In the genomic region with DNA sequence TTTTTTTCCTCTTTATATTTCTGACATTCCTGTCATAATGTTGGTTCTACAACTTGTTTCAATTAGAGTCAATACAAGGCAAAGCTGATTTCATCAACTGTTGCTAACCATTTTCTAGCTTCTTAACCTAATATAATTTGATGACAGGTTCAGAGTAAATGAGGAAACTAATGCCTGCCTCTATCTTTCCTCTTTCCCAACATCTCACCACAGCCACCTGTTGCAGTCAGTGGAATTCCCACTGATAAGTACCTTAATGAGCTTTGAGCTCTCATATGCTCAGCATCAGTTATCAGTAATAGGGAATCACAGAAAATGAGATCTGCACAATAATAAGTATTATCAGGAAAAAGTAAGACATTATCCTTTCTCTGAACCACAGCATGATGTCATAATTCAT, we compare ENCODE assay signal across 18 cellular contexts.
DNase-seq lines count a peak whose midpoint lies in the region; FAIRE-seq and TF ChIP-seq lines count a peak whose summit lies in the region.
"Had no signal": no experiment of that assay in that cellular context is flagged by ENCODE, and none has a peak within 500 bp of the region (broad histone marks: within the 10 kb centered on the region; RNA-seq: fewer than 3 reads in every experiment).

No MANE protein-coding gene starts in this region.

- intact Hi-C loops in CD4-positive, alpha-beta memory T cell (cut with micrococcal nuclease) = no loop called here

- CTCF ChIA-PET in HEK293 (lab: Yijun Ruan, JAX) = interaction anchor here (0.6 kb wide), 1 partner anchor 253 kb away, joined by 6 read pairs; no protein-coding TSS in a partner anchor
- CTCF ChIA-PET in CD4-positive, alpha-beta memory T cell (lab: Charles Lee; ENCODE audit: partially characterized antibody) = no interaction called here

- POLR2A ChIA-PET in HEK293 (lab: Yijun Ruan, JAX) = no interaction called here
- POLR2A ChIA-PET in CD4-positive, alpha-beta memory T cell (lab: Charles Lee; ENCODE audit: partially characterized antibody) = no interaction called here

- no peaks in the 10 kb centered on the region for H3K4me1 Mint-ChIP-seq in CD4-positive, alpha-beta memory T cell
- peaks cover 4% of the 10 kb centered on the region for H3K4me1 Mint-ChIP-seq in progenitor cell of endocrine pancreas (ENCODE audit: low read depth)

- no peaks in the 10 kb centered on the region for H3K4me1 ChIP-seq in HEK293 (ENCODE audit: control insufficient read depth, insufficient read depth, low read length)
- no peaks in the 10 kb centered on the region for H3K4me1 ChIP-seq in CD4-positive, alpha-beta memory T cell (ENCODE audit: insufficient read depth, low read length)
- H3K4me1 ChIP-seq: Caco-2 had no signal

- no peaks in the 10 kb centered on the region for H3K27me3 ChIP-seq in CD4-positive, alpha-beta memory T cell (ENCODE audit: insufficient read depth, low read length)

- no peaks in the 10 kb centered on the region for H3K36me3 ChIP-seq in HEK293 (ENCODE audit: control insufficient read depth in 2 of 2, insufficient read depth in 1 of 2, low read length in 2 of 2)
- H3K36me3 ChIP-seq in CD4-positive, alpha-beta memory T cell (ENCODE audit: insufficient read depth, low read length) = no peaks in the 10 kb centered on the region

- peaks cover 0 to 2% of the 10 kb centered on the region in 2 donors for H3K27me3 Mint-ChIP-seq in CD4-positive, alpha-beta memory T cell
- H3K27me3 Mint-ChIP-seq in progenitor cell of endocrine pancreas = no peaks in the 10 kb centered on the region

- TF ChIP-seq CTCF in HEK293 (tag by site-specific recombination; IDR thresholded peaks at IDR 0.05) (no peak), progenitor cell of endocrine pancreas (IDR thresholded peaks at IDR 0.05; ENCODE audit: unreplicated experiment) (no peak)

- no peak overlapping the region for H3K4me3 ChIP-seq in HEK293 (ENCODE audit: low read depth, low read length)
- no peak overlapping the region for H3K4me3 ChIP-seq in CD4-positive, alpha-beta memory T cell (ENCODE audit: low read length in 2 of 2)
- H3K4me3 ChIP-seq: GM23338 had no signal

- no peaks in the 10 kb centered on the region for H3K9me3 ChIP-seq in HEK293 (ENCODE audit: control insufficient read depth, insufficient read depth, low read depth, low read length)
- H3K9me3 ChIP-seq in CD4-positive, alpha-beta memory T cell (ENCODE audit: control insufficient read depth in 1 of 2, low read length in 2 of 2) = no peaks in the 10 kb centered on the region
- H3K9me3 ChIP-seq: Caco-2 had no signal

- peak; percentile 67 for DNase-seq in NCI-H82 (lab: John Stamatoyannopoulos, UW)
- DNase-seq in NCI-H82 treated with DMSO at 0.1 percent for 48 hours (lab: John Stamatoyannopoulos, UW; ENCODE audit: unreplicated experiment) = no peak
- peak; percentile 34 for DNase-seq in NCI-H226
- no peak for DNase-seq in CD4-positive, alpha-beta memory T cell
- DNase-seq in progenitor cell of endocrine pancreas (ENCODE audit: low spot score, unreplicated experiment) = no peak
- DNase-seq: C1 segment of cervical spinal cord; Caco-2; CD8-positive, alpha-beta T cell; DMS153; DMS79 treated with DMSO at 0.1 percent for 48 hours; GF-D8; H9; HFFc6 had no signal

- H3K4me3 Mint-ChIP-seq in CD4-positive, alpha-beta memory T cell = no peak overlapping the region
- H3K4me3 Mint-ChIP-seq in progenitor cell of endocrine pancreas (ENCODE audit: low read depth) = no peak overlapping the region
- H3K4me3 Mint-ChIP-seq: CD8-positive, alpha-beta T cell; GM23338; H9; HFFc6 had no signal

- FAIRE-seq in islet of Langerhans (lab: Jason Lieb, UNC) = peak; percentile 13
- FAIRE-seq: GM12891, GM18507 had no signal

- H3K9me3 Mint-ChIP-seq in CD4-positive, alpha-beta memory T cell = peaks cover 0 to 7% (median 0%) of the 10 kb centered on the region in 8 donors
- peaks cover 5% of the 10 kb centered on the region for H3K9me3 Mint-ChIP-seq in progenitor cell of endocrine pancreas (ENCODE audit: low read depth)
- H3K9me3 Mint-ChIP-seq: GM23338, H9, HFFc6 had no signal

- H3K27ac Mint-ChIP-seq in CD4-positive, alpha-beta memory T cell = no peak overlapping the region
- H3K27ac Mint-ChIP-seq in progenitor cell of endocrine pancreas = no peak overlapping the region
- H3K27ac Mint-ChIP-seq: CD8-positive, alpha-beta T cell; GM23338; H9; HFFc6 had no signal

- no peaks in the 10 kb centered on the region for H3K36me3 Mint-ChIP-seq in CD4-positive, alpha-beta memory T cell
- H3K36me3 Mint-ChIP-seq in progenitor cell of endocrine pancreas (ENCODE audit: insufficient read depth) = peaks cover 1% of the 10 kb centered on the region
- H3K36me3 Mint-ChIP-seq: CD8-positive, alpha-beta T cell had no signal

- H3K27ac ChIP-seq in HEK293 (ENCODE audit: extremely low read depth, low read depth, low read length) = no peak overlapping the region
- H3K27ac ChIP-seq in CD4-positive, alpha-beta memory T cell (ENCODE audit: low read depth, low read length) = no peak overlapping the region

TF ChIP-seq in HEK293, 187 proteins besides CTCF, POLR2A, EP300 and RAD21:
- TF ChIP-seq ZNF155 (tag by site-specific recombination; IDR thresholded peaks at IDR 0.05) (no peak), SCRT2 (tag by site-specific recombination; IDR thresholded peaks at IDR 0.05) (peak; percentile 82), ZNF175 (tag by site-specific recombination; IDR thresholded peaks at IDR 0.05) (no peak)
- TF ChIP-seq, protein P1, sequence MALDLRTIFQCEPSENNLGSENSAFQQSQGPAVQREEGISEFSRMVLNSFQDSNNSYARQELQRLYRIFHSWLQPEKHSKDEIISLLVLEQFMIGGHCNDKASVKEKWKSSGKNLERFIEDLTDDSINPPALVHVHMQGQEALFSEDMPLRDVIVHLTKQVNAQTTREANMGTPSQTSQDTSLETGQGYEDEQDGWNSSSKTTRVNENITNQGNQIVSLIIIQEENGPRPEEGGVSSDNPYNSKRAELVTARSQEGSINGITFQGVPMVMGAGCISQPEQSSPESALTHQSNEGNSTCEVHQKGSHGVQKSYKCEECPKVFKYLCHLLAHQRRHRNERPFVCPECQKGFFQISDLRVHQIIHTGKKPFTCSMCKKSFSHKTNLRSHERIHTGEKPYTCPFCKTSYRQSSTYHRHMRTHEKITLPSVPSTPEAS (tag by site-specific recombination; IDR thresholded peaks at IDR 0.05) = no peak

Comparison
In these comparisons a context has a peak if more than half of its experiments do, and no peak if none do; other contexts are left out.
1. DNase-seq: peak in NCI-H82 (single experiment) and NCI-H226 (single experiment); none in NCI-H82 treated with DMSO at 0.1 percent for 48 hours (single experiment), CD4-positive, alpha-beta memory T cell (0 of 5) and progenitor cell of endocrine pancreas (single experiment).